Comparison of ENCODE assay signal across 12 cellular contexts in the genomic region with DNA sequence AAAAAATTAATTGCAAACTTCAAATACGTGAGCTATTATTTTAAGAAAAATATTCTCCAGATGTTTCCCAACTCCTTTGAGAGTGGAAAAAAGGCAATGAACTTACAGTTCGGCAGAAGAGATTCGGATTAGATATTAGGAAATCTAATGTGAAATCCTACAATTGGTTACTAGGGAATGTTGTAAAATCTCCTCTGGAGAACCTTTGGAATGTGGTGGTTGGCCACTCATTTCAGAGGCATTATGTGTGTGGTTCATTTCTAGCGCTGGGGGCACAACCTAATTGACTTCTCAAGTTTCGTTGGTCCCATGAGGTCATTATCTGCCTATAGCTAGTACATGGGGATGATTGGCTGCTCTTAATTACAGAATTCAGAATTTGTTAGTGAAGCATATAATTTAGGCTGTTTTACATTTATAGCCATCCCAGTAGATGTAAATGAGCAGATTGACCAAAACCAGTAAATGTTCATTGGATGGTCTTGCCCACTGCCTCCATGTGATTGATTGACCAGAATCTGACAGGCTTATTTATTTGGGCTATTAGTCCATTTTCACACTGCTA. TPM values are rescaled to one million over a fixed set of nuclear protein-coding genes. Genes with fewer than 3 reads are reported as not detected.
DNase-seq lines count a peak whose midpoint lies in the region; ATAC-seq, FAIRE-seq and TF ChIP-seq lines count a peak whose summit lies in the region.
"Had no signal": no experiment of that assay in that cellular context is flagged by ENCODE, and none has a peak within 500 bp of the region (broad histone marks: within the 10 kb centered on the region; RNA-seq: fewer than 3 reads in every experiment).

No MANE protein-coding gene starts in this region.

- H3K27me3 ChIP-seq in trophoblast cell (ENCODE audit: insufficient read depth, low read length): no peaks in the 10 kb centered on the region

- TF ChIP-seq CTCF in epithelial cell of esophagus (IDR thresholded peaks at IDR 0.05; ENCODE audit: insufficient read depth, low read depth, low read length, missing control alignments): no peak
- no peak for TF ChIP-seq CTCF in progenitor cell of endocrine pancreas (IDR thresholded peaks at IDR 0.05; ENCODE audit: unreplicated experiment)

- no peaks in the 10 kb centered on the region for H3K9me3 Mint-ChIP-seq in progenitor cell of endocrine pancreas (ENCODE audit: low read depth)
- H3K9me3 Mint-ChIP-seq: activated naive CD8-positive, alpha-beta T cell treated with anti-CD3 and anti-CD28 coated beads, Interleukin-2, amount 10 ng/mL, durations not matched to agents 7 days and 5 days had no signal

- peaks cover 9% of the 10 kb centered on the region for H3K27me3 Mint-ChIP-seq in progenitor cell of endocrine pancreas

- H3K9ac ChIP-seq in trophoblast cell (ENCODE audit: low read length): no peak overlapping the region

- no peak overlapping the region for H3K4me2 ChIP-seq in trophoblast cell (ENCODE audit: low read length)
- H3K4me2 ChIP-seq: PC-9 had no signal

- H3K9me3 ChIP-seq in trophoblast cell (ENCODE audit: insufficient read depth, low read depth, low read length): no peaks in the 10 kb centered on the region

- no peak overlapping the region for H2BK12ac ChIP-seq in trophoblast cell (ENCODE audit: low read length)

- ATAC-seq in HG02798 (IDR thresholded peaks at IDR 0.05; ENCODE audit: poor library complexity, unreplicated experiment): no peak

- H3K23ac ChIP-seq in trophoblast cell (ENCODE audit: low read length): no peak overlapping the region

- no peaks in the 10 kb centered on the region for H3K36me3 ChIP-seq in trophoblast cell (ENCODE audit: control insufficient read depth in 1 of 2, insufficient read depth in 2 of 2, low read length in 2 of 2)

- H2BK120ac ChIP-seq in trophoblast cell (ENCODE audit: insufficient read depth, low read length, poor library complexity): no peak overlapping the region

- H3K18ac ChIP-seq in trophoblast cell (ENCODE audit: low read length): no peak overlapping the region

- DNase-seq in EL (peak; percentile 97), RCC 7860 (ENCODE audit: low spot score) (peak; percentile 89), epithelial cell of esophagus (ENCODE audit: low read depth) (peak; percentile 20), trophoblast cell (peak; percentile 4 to 44), progenitor cell of endocrine pancreas (ENCODE audit: low spot score, unreplicated experiment) (no peak)
- DNase-seq in stimulated activated CD8-positive, alpha-beta memory T cell treated with anti-CD3 and anti-CD28 coated beads, Interleukin-4, amount 100 ng/mL, for 48 hours: no peak
- DNase-seq in activated CD4-positive, alpha-beta T cell treated with anti-CD3 and anti-CD28 coated beads, Interleukin-2, amount 50 U/mL, for 1 hour: no peak
- DNase-seq: activated naive CD8-positive, alpha-beta T cell treated with anti-CD3 and anti-CD28 coated beads, Interleukin-2, amount 10 ng/mL, durations not matched to agents 7 days and 5 days; H7; PC-9; stimulated activated naive CD4-positive, alpha-beta T cell treated with Interleukin-2 at 50 U/mL for 16 hours had no signal

- no peak overlapping the region for H2AK5ac ChIP-seq in trophoblast cell (ENCODE audit: low read length)

- no peak overlapping the region for H3K4ac ChIP-seq in trophoblast cell (ENCODE audit: low read depth, low read length)

- no peak overlapping the region for H4K8ac ChIP-seq in trophoblast cell (ENCODE audit: low read depth, low read length)

- H3K4me3 ChIP-seq in epithelial cell of esophagus (ENCODE audit: low read length) (no peak overlapping the region), trophoblast cell (ENCODE audit: low read depth, low read length) (no peak overlapping the region)
- H3K4me3 ChIP-seq: PC-9 had no signal

- WGBS in trophoblast cell (ENCODE audit: extremely low coverage, insufficient coverage, insufficient read length): no CpG with 5 or more reads among the region's 5 CpGs

- H3K36me3 Mint-ChIP-seq in progenitor cell of endocrine pancreas (ENCODE audit: insufficient read depth): no peaks in the 10 kb centered on the region
- H3K36me3 Mint-ChIP-seq: activated naive CD8-positive, alpha-beta T cell treated with anti-CD3 and anti-CD28 coated beads, Interleukin-2, amount 10 ng/mL, durations not matched to agents 7 days and 5 days had no signal

- FAIRE-seq in RCC 7860 (lab: Jason Lieb, UNC): peak; percentile 99

- H2AFZ ChIP-seq in trophoblast cell (ENCODE audit: insufficient read depth, low read length, poor library complexity): no peak overlapping the region
- H2AFZ ChIP-seq: PC-9 had no signal

- H3K79me2 ChIP-seq in trophoblast cell (ENCODE audit: control insufficient read depth, insufficient read depth, low read length, poor library complexity): no peaks in the 10 kb centered on the region

- H3K4me3 Mint-ChIP-seq in progenitor cell of endocrine pancreas (ENCODE audit: low read depth): no peak overlapping the region
- H3K4me3 Mint-ChIP-seq: activated naive CD8-positive, alpha-beta T cell treated with anti-CD3 and anti-CD28 coated beads, Interleukin-2, amount 10 ng/mL, durations not matched to agents 7 days and 5 days had no signal

- H4K12ac ChIP-seq in trophoblast cell (ENCODE audit: low read depth, low read length): no peak overlapping the region

- H2BK5ac ChIP-seq in trophoblast cell (ENCODE audit: low read depth, low read length, poor library complexity): no peak overlapping the region

- H3K4me1 Mint-ChIP-seq in progenitor cell of endocrine pancreas (ENCODE audit: low read depth): no peaks in the 10 kb centered on the region

- H3K14ac ChIP-seq in trophoblast cell (ENCODE audit: low read length): no peak overlapping the region

- no peaks in the 10 kb centered on the region for H3K79me1 ChIP-seq in trophoblast cell (ENCODE audit: low read length)

- no peaks in the 10 kb centered on the region for H3K4me1 ChIP-seq in trophoblast cell (ENCODE audit: control insufficient read depth in 1 of 2, insufficient read depth in 2 of 2, low read length in 2 of 2)

- H4K91ac ChIP-seq in trophoblast cell (ENCODE audit: low read depth, low read length): no peak overlapping the region

- no peak overlapping the region for H3K27ac ChIP-seq in trophoblast cell (ENCODE audit: low read depth, low read length)
- H3K27ac ChIP-seq: PC-9 had no signal

- H3K27ac Mint-ChIP-seq in progenitor cell of endocrine pancreas: no peak overlapping the region
- H3K27ac Mint-ChIP-seq: activated naive CD8-positive, alpha-beta T cell treated with anti-CD3 and anti-CD28 coated beads, Interleukin-2, amount 10 ng/mL, durations not matched to agents 7 days and 5 days had no signal

RNA-seq across cellular contexts. Expression of a gene that starts 34.6 kb away (rescaled TPM):
- polyA plus RNA-seq in trophoblast cell (2013): 35.8 and 36.3 TPM in 2 replicates
- 35.7 and 43.5 TPM in 2 replicates for total RNA-seq in progenitor cell of endocrine pancreas

Comparison
In these comparisons a context has a peak if more than half of its experiments do, and no peak if none do; other contexts are left out.
1. DNase-seq: peak in EL (single experiment), RCC 7860 (single experiment), epithelial cell of esophagus (single experiment) and trophoblast cell (2 of 2); none in stimulated activated CD8-positive, alpha-beta memory T cell treated with anti-CD3 and anti-CD28 coated beads, Interleukin-4, amount 100 ng/mL, for 48 hours (single experiment), activated CD4-positive, alpha-beta T cell treated with anti-CD3 and anti-CD28 coated beads, Interleukin-2, amount 50 U/mL, for 1 hour (single experiment) and progenitor cell of endocrine pancreas (single experiment).